ENCODE assay signal across 33 cellular contexts in genomic region chr16:23367988-23368387, GRCh38.
"Had no signal": no experiment of that assay in that cellular context is flagged by ENCODE, and none has a peak within 500 bp of the region (broad histone marks: within the 10 kb centered on the region; RNA-seq: fewer than 3 reads in every experiment).

No MANE protein-coding gene starts in this region.

- H3K9me3 Mint-ChIP-seq: activated CD4-positive, alpha-beta memory T cell treated with anti-CD3 and anti-CD28 coated beads for 36 hours; activated CD4-positive, alpha-beta T cell treated with anti-CD3 and anti-CD28 coated beads, Interleukin-2, amount 10 ng/mL, durations not matched to agents 24 days and 14 days; activated naive CD4-positive, alpha-beta T cell treated with anti-CD3 and anti-CD28 coated beads for 36 hours; activated naive CD4-positive, alpha-beta T cell treated with anti-CD3 and anti-CD28 coated beads, Interleukin-2, amount 50 U/mL, for 24 hours; activated naive CD8-positive, alpha-beta T cell treated with anti-CD3 and anti-CD28 coated beads for 36 hours; activated naive CD8-positive, alpha-beta T cell treated with anti-CD3 and anti-CD28 coated beads, Interleukin-2, amount 50 U/mL, for 24 hours; activated T-helper 1 cell treated with anti-CD3 and anti-CD28 coated beads, Interleukin-12 subunit alpha, Interleukin-12 subunit beta, Interleukin-2, Interleukin-4 antibody, amounts not matched to agents 30 ng/mL and 10 ng/mL and 1 ng/mL, durations not matched to agents 14 hours and 24 hours and 36 hours; activated T-helper 2 cell treated with anti-CD3 and anti-CD28 coated beads, Interferon-gamma antibody, Interleukin-2, Interleukin-4, amounts not matched to agents 10 μg/mL and 5 μg/mL and 100 μg/mL, durations not matched to agents 14 hours and 24 hours and 36 hours had no signal

- H3K27ac ChIP-seq: adrenal gland, body of pancreas, cardiac muscle cell, colonic mucosa, epithelial cell of prostate, esophagus squamous epithelium, gastroesophageal sphincter had no signal

- H3K4me3 ChIP-seq: adrenal gland, body of pancreas, cardiac muscle cell, colonic mucosa, esophagus squamous epithelium, gastroesophageal sphincter had no signal

- ATAC-seq: activated CD8-positive, alpha-beta memory T cell treated with anti-CD3 and anti-CD28 coated beads, Interleukin-2, amount 10 ng/mL, durations not matched to agents 7 days and 5 days; activated CD8-positive, alpha-beta T cell treated with anti-CD3 and anti-CD28 coated beads, Interleukin-2, amount 10 ng/mL, durations not matched to agents 7 days and 5 days; activated naive CD8-positive, alpha-beta T cell treated with anti-CD3 and anti-CD28 coated beads, Interleukin-2, amount 50 U/mL, for 24 hours; body of pancreas; gastroesophageal sphincter had no signal

- FAIRE-seq: endometrium, endothelial cell of umbilical vein had no signal

- DNase-seq: activated CD4-positive, alpha-beta memory T cell treated with anti-CD3 and anti-CD28 coated beads for 36 hours; activated CD4-positive, alpha-beta T cell treated with anti-CD3 and anti-CD28 coated beads for 36 hours; activated CD4-positive, alpha-beta T cell treated with anti-CD3 and anti-CD28 coated beads, Interleukin-2, amount 10 ng/mL, durations not matched to agents 24 days and 14 days; activated CD4-positive, CD25-positive, alpha-beta regulatory T cell; activated CD4-positive, CD25-positive, alpha-beta regulatory T cell treated with anti-CD3 and anti-CD28 coated beads, Interleukin-2, amount 50 U/mL, for 72 hours; activated CD8-positive, alpha-beta memory T cell treated with anti-CD3 and anti-CD28 coated beads, Interleukin-2, amount 10 ng/mL, durations not matched to agents 7 days and 5 days; activated CD8-positive, alpha-beta memory T cell treated with anti-CD3 and anti-CD28 coated beads, Interleukin-2, amount 50 U/mL, for 4 hours; activated CD8-positive, alpha-beta T cell treated with anti-CD3 and anti-CD28 coated beads, Interleukin-2, amount 10 ng/mL, durations not matched to agents 7 days and 5 days; activated effector memory CD4-positive, alpha-beta T cell treated with anti-CD3 and anti-CD28 coated beads, Interleukin-2, amount 50 U/mL, for 16 hours; activated naive CD4-positive, alpha-beta T cell treated with anti-CD3 and anti-CD28 coated beads for 36 hours; activated naive CD8-positive, alpha-beta T cell treated with anti-CD3 and anti-CD28 coated beads for 36 hours; activated naive CD8-positive, alpha-beta T cell treated with anti-CD3 and anti-CD28 coated beads, Interleukin-2, amount 50 U/mL, for 24 hours; activated T-cell treated with anti-CD3 and anti-CD28 coated beads, Interleukin-2, amount 50 U/mL, for 1 hour; activated T-cell treated with anti-CD3 and anti-CD28 coated beads, Interleukin-2, amount 50 U/mL, for 48 hours; adrenal gland; amygdala; aorta; body of pancreas; central memory CD4-positive, alpha-beta T cell; cerebellar nuclear complex; colonic mucosa; effector CD8-positive, alpha-beta T cell; esophagus squamous epithelium; foreskin melanocyte; T-helper 2 cell had no signal

- H3K36me3 Mint-ChIP-seq: activated CD4-positive, alpha-beta memory T cell treated with anti-CD3 and anti-CD28 coated beads for 36 hours; activated CD8-positive, alpha-beta memory T cell treated with anti-CD3 and anti-CD28 coated beads, Interleukin-2, amount 10 ng/mL, durations not matched to agents 7 days and 5 days; activated naive CD4-positive, alpha-beta T cell treated with anti-CD3 and anti-CD28 coated beads, Interleukin-2, amount 50 U/mL, for 24 hours; activated naive CD8-positive, alpha-beta T cell treated with anti-CD3 and anti-CD28 coated beads for 36 hours had no signal

- H3K9me3 ChIP-seq: adrenal gland, body of pancreas, colonic mucosa, esophagus squamous epithelium, gastroesophageal sphincter had no signal

- H3K27me3 Mint-ChIP-seq: activated CD4-positive, alpha-beta T cell treated with anti-CD3 and anti-CD28 coated beads, Interleukin-2, amount 10 ng/mL, durations not matched to agents 24 days and 14 days; activated CD8-positive, alpha-beta memory T cell treated with anti-CD3 and anti-CD28 coated beads, Interleukin-2, amount 10 ng/mL, durations not matched to agents 7 days and 5 days; activated naive CD4-positive, alpha-beta T cell treated with anti-CD3 and anti-CD28 coated beads, Interleukin-2, amount 50 U/mL, for 24 hours; activated naive CD8-positive, alpha-beta T cell treated with anti-CD3 and anti-CD28 coated beads for 36 hours; activated naive CD8-positive, alpha-beta T cell treated with anti-CD3 and anti-CD28 coated beads, Interleukin-2, amount 50 U/mL, for 24 hours had no signal

- H3K27me3 ChIP-seq: adrenal gland, body of pancreas, cardiac muscle cell, colonic mucosa had no signal

- H3K27ac Mint-ChIP-seq: activated CD4-positive, alpha-beta memory T cell treated with anti-CD3 and anti-CD28 coated beads for 36 hours; activated CD4-positive, alpha-beta T cell treated with anti-CD3 and anti-CD28 coated beads for 36 hours; activated CD4-positive, alpha-beta T cell treated with anti-CD3 and anti-CD28 coated beads, Interleukin-2, amount 10 ng/mL, durations not matched to agents 24 days and 14 days; activated CD8-positive, alpha-beta memory T cell treated with anti-CD3 and anti-CD28 coated beads, Interleukin-2, amount 10 ng/mL, durations not matched to agents 7 days and 5 days; activated CD8-positive, alpha-beta T cell treated with anti-CD3 and anti-CD28 coated beads, Interleukin-2, amount 10 ng/mL, durations not matched to agents 7 days and 5 days; activated naive CD4-positive, alpha-beta T cell treated with anti-CD3 and anti-CD28 coated beads for 36 hours; activated naive CD4-positive, alpha-beta T cell treated with anti-CD3 and anti-CD28 coated beads, Interleukin-2, amount 50 U/mL, for 24 hours; activated naive CD8-positive, alpha-beta T cell treated with anti-CD3 and anti-CD28 coated beads for 36 hours; activated naive CD8-positive, alpha-beta T cell treated with anti-CD3 and anti-CD28 coated beads, Interleukin-2, amount 50 U/mL, for 24 hours; activated T-helper 1 cell treated with anti-CD3 and anti-CD28 coated beads, Interleukin-12 subunit alpha, Interleukin-12 subunit beta, Interleukin-2, Interleukin-4 antibody, amounts not matched to agents 30 ng/mL and 10 ng/mL and 1 ng/mL, durations not matched to agents 14 hours and 24 hours and 36 hours; activated T-helper 2 cell treated with anti-CD3 and anti-CD28 coated beads, Interferon-gamma antibody, Interleukin-2, Interleukin-4, amounts not matched to agents 10 μg/mL and 5 μg/mL and 100 μg/mL, durations not matched to agents 14 hours and 24 hours and 36 hours had no signal

- H3K4me1 ChIP-seq: adrenal gland had no signal

- H3K36me3 ChIP-seq: adrenal gland, cardiac muscle cell, colonic mucosa, gastroesophageal sphincter had no signal

- H3K4me3 Mint-ChIP-seq: activated CD4-positive, alpha-beta memory T cell treated with anti-CD3 and anti-CD28 coated beads for 36 hours; activated CD4-positive, alpha-beta T cell treated with anti-CD3 and anti-CD28 coated beads for 36 hours; activated CD4-positive, alpha-beta T cell treated with anti-CD3 and anti-CD28 coated beads, Interleukin-2, amount 10 ng/mL, durations not matched to agents 24 days and 14 days; activated CD8-positive, alpha-beta memory T cell treated with anti-CD3 and anti-CD28 coated beads, Interleukin-2, amount 10 ng/mL, durations not matched to agents 7 days and 5 days; activated CD8-positive, alpha-beta T cell treated with anti-CD3 and anti-CD28 coated beads, Interleukin-2, amount 10 ng/mL, durations not matched to agents 7 days and 5 days; activated naive CD4-positive, alpha-beta T cell treated with anti-CD3 and anti-CD28 coated beads for 36 hours; activated naive CD4-positive, alpha-beta T cell treated with anti-CD3 and anti-CD28 coated beads, Interleukin-2, amount 50 U/mL, for 24 hours; activated naive CD8-positive, alpha-beta T cell treated with anti-CD3 and anti-CD28 coated beads for 36 hours; activated naive CD8-positive, alpha-beta T cell treated with anti-CD3 and anti-CD28 coated beads, Interleukin-2, amount 50 U/mL, for 24 hours; activated T-helper 1 cell treated with anti-CD3 and anti-CD28 coated beads, Interleukin-12 subunit alpha, Interleukin-12 subunit beta, Interleukin-2, Interleukin-4 antibody, amounts not matched to agents 30 ng/mL and 10 ng/mL and 1 ng/mL, durations not matched to agents 14 hours and 24 hours and 36 hours had no signal
